ENCODE assay signal across 9 cellular contexts in genomic region chr17:77420476-77420803, GRCh38.
DNase-seq lines count a peak whose midpoint lies in the region; FAIRE-seq and TF ChIP-seq lines count a peak whose summit lies in the region.
"Had no signal": no experiment of that assay in that cellular context is flagged by ENCODE, and none has a peak within 500 bp of the region (broad histone marks: within the 10 kb centered on the region; RNA-seq: fewer than 3 reads in every experiment).

No MANE protein-coding gene starts in this region.

- peak overlapping the region; percentile 64 for H3K27ac ChIP-seq in CD4-positive, alpha-beta memory T cell (ENCODE audit: low read depth, low read length)
- no peak overlapping the region for H3K27ac ChIP-seq in OCI-LY3 (ENCODE audit: low read length)
- H3K27ac ChIP-seq in H1 (ENCODE audit: low read depth, low read length): no peak overlapping the region
- H3K27ac ChIP-seq in osteoblast (ENCODE audit: low read depth, low read length): peak overlapping the region; percentile 80

- peaks cover 12% of the 10 kb centered on the region for H3K36me3 ChIP-seq in CD4-positive, alpha-beta memory T cell (ENCODE audit: insufficient read depth, low read length)
- H3K36me3 ChIP-seq in OCI-LY3 (replicated peaks; ENCODE audit: low read depth, low read length) (no peaks in the 10 kb centered on the region), H1 (ENCODE audit: control insufficient read depth in 2 of 4, insufficient read depth in 4 of 4, low read length in 3 of 4) (no peaks in the 10 kb centered on the region), osteoblast (ENCODE audit: insufficient read depth, low read length) (peaks cover 12% of the 10 kb centered on the region), HAP-1 (replicated peaks) (0 out of 2 replicates have a peak, but pooled peaks cover 3% of the 10 kb centered on the region)

- H3K4me2 ChIP-seq in OCI-LY3 (ENCODE audit: low read length) (peak overlapping the region; percentile 45; the same call in 1 of the 2 replicates), H1 (ENCODE audit: insufficient read depth in 1 of 2, low read depth in 2 of 2, low read length in 2 of 2) (peak overlapping the region; percentile 9 to 58; a peak in 3 of 4 replicates), osteoblast (ENCODE audit: insufficient read depth, low read length) (peak overlapping the region; percentile 49)

- no peak for TF ChIP-seq RAD21 in H1 (IDR thresholded peaks at IDR 0.05 in 1 of 2, conservative IDR thresholded peaks at IDR 0.05 in 1 of 2; ENCODE audit: low read depth in 2 of 2, low read length in 2 of 2)

- TF ChIP-seq CTCF in OCI-LY3 (IDR thresholded peaks at IDR 0.05; ENCODE audit: low read depth, low read length) (no peak), H1 (IDR thresholded peaks at IDR 0.05; ENCODE audit: control extremely low read depth in 1 of 3, insufficient read depth in 1 of 3, low read depth in 1 of 3, low read length in 3 of 3) (no peak), osteoblast (IDR thresholded peaks at IDR 0.05; ENCODE audit: extremely low read depth, low read depth, low read length) (no peak)

- peak overlapping the region; percentile 6; the same call in 1 of the 2 replicates for H2BK20ac ChIP-seq in H1 (ENCODE audit: low read length)

- no peak overlapping the region for H3K4me3 ChIP-seq in CD4-positive, alpha-beta memory T cell (ENCODE audit: low read length in 2 of 2)
- no peak overlapping the region for H3K4me3 ChIP-seq in OCI-LY3 (ENCODE audit: low read length)
- no peak overlapping the region for H3K4me3 ChIP-seq in H1 (ENCODE audit: extremely low read depth in 1 of 4, insufficient read depth in 2 of 4, low read depth in 3 of 4, low read length in 4 of 4)
- no peak overlapping the region for H3K4me3 ChIP-seq in osteoblast (ENCODE audit: insufficient read depth, low read length)
- H3K4me3 ChIP-seq in HAP-1: no peak overlapping the region

- peak overlapping the region; percentile 93 to 96 (median 96) for H3K27ac Mint-ChIP-seq in CD4-positive, alpha-beta memory T cell

- H3K9ac ChIP-seq in OCI-LY3 (ENCODE audit: low read length): no peak overlapping the region
- H3K9ac ChIP-seq in H1 (replicated peaks in 1 of 4; ENCODE audit: extremely low read depth in 1 of 4, low read depth in 3 of 4, low read length in 3 of 4): no peak overlapping the region

- peaks cover 21% of the 10 kb centered on the region for H3K79me1 ChIP-seq in H1 (ENCODE audit: low read depth, low read length)

- H3K27me3 Mint-ChIP-seq in CD4-positive, alpha-beta memory T cell: no peaks in the 10 kb centered on the region

- H3K9me3 Mint-ChIP-seq in CD4-positive, alpha-beta memory T cell: no peaks in the 10 kb centered on the region

- no peak for TF ChIP-seq POLR2A in H1 (IDR thresholded peaks at IDR 0.05; ENCODE audit: control extremely low read depth in 1 of 2, low read depth in 2 of 2, low read length in 2 of 2)

- H3K23me2 ChIP-seq in H1 (ENCODE audit: low read depth, low read length): no peaks in the 10 kb centered on the region

- DNase-seq in CD4-positive, alpha-beta memory T cell: no peak
- no peak for DNase-seq in H1 (ENCODE audit: low read depth in 1 of 2, low spot score in 2 of 2)
- no peak for DNase-seq in osteoblast (ENCODE audit: insufficient read length, low spot score, missing footprints)
- no peak for DNase-seq in activated CD4-positive, CD25-positive, alpha-beta regulatory T cell (lab: John Stamatoyannopoulos, UW)
- DNase-seq in NCI-H748 treated with DMSO at 0.1 percent for 48 hours (lab: John Stamatoyannopoulos, UW): no peak
- DNase-seq in HAP-1 (ENCODE audit: low spot score in 2 of 2): no peak
- no peak for DNase-seq in HK-2 (ENCODE audit: unreplicated experiment)

- H4K91ac ChIP-seq in H1 (replicated peaks; ENCODE audit: insufficient read length, low read length): peak overlapping the region; percentile 14

- peak overlapping the region; percentile 55 for H3K4ac ChIP-seq in H1 (replicated peaks; ENCODE audit: insufficient read length, low read depth, low read length)

- peak overlapping the region; percentile 7 for H4K5ac ChIP-seq in H1 (ENCODE audit: insufficient read length, low read depth, low read length)

- peaks cover 32 to 81% (median 51%) of the 10 kb centered on the region in 4 donors for H3K4me1 Mint-ChIP-seq in CD4-positive, alpha-beta memory T cell

- peak overlapping the region; percentile 97; the same call in 1 of the 2 replicates for H2BK15ac ChIP-seq in H1 (ENCODE audit: low read length)

- POLR2A ChIA-PET in CD4-positive, alpha-beta memory T cell (lab: Charles Lee; ENCODE audit: partially characterized antibody): interaction anchor here (1.0 to 97.0 kb wide), 8 partner anchors 11 to 538 kb away, joined by 3 to 6031 read pairs (median 6); partner anchors contain the start of gene TNRC6C
- POLR2A ChIA-PET in H1 (lab: Charles Lee; ENCODE audit: partially characterized antibody): interaction anchor here (1.1 to 3.5 kb wide), 6 partner anchors 9 to 81 kb away, joined by 3 to 16 read pairs (median 4); no protein-coding TSS in a partner anchor

- H3K27me3 ChIP-seq in CD4-positive, alpha-beta memory T cell (ENCODE audit: insufficient read depth, low read length): no peaks in the 10 kb centered on the region
- H3K27me3 ChIP-seq in OCI-LY3 (ENCODE audit: low read depth, low read length) (peaks cover 15% of the 10 kb centered on the region), H1 (replicated peaks in 1 of 4; ENCODE audit: control insufficient read depth in 3 of 4, extremely low read depth in 1 of 4, insufficient read depth in 3 of 4, low read length in 3 of 4) (no peaks in the 10 kb centered on the region), osteoblast (ENCODE audit: insufficient read depth, low read length) (no peaks in the 10 kb centered on the region), HAP-1 (ENCODE audit: low read depth) (no peaks in the 10 kb centered on the region)

- H4K20me1 ChIP-seq in OCI-LY3 (ENCODE audit: insufficient read depth, low read length) (no peaks in the 10 kb centered on the region), H1 (replicated peaks in 1 of 2; ENCODE audit: control insufficient read depth in 1 of 2, insufficient read depth in 2 of 2, low read length in 2 of 2) (peaks cover 14 to 18% of the 10 kb centered on the region in 2 experiments), osteoblast (ENCODE audit: insufficient read depth, low read length) (peaks cover 86% of the 10 kb centered on the region)

- peak overlapping the region; percentile 71; the same call in 1 of the 2 replicates for H3K18ac ChIP-seq in H1 (ENCODE audit: extremely low read depth, low read length)

- H3K79me2 ChIP-seq in OCI-LY3 (ENCODE audit: low read length) (no peaks in the 10 kb centered on the region), H1 (ENCODE audit: control insufficient read depth in 1 of 2, insufficient read depth in 2 of 2, low read length in 2 of 2) (peaks cover 0 to 63% of the 10 kb centered on the region in 2 experiments; a peak in 2 of 4 replicates), osteoblast (ENCODE audit: insufficient read depth, low read length) (peaks cover 98% of the 10 kb centered on the region)

- in situ Hi-C loops in HAP-1 (cut with MboI; ENCODE audit: low sequenced_read_pairs): no loop called here

- no peak overlapping the region for H3K14ac ChIP-seq in H1 (ENCODE audit: insufficient read length)

- peak overlapping the region; percentile 9 for H2BK120ac ChIP-seq in H1 (replicated peaks; ENCODE audit: low read depth, low read length)

- peak overlapping the region; percentile 97; the same call in 1 of the 2 replicates for H2BK12ac ChIP-seq in H1 (ENCODE audit: low read depth, low read length)

- peak overlapping the region; percentile 95 for H2AK5ac ChIP-seq in H1 (ENCODE audit: low read depth, low read length)

- H3K4me1 ChIP-seq in CD4-positive, alpha-beta memory T cell (ENCODE audit: insufficient read depth, low read length): peaks cover 98% of the 10 kb centered on the region
- peaks cover 7% of the 10 kb centered on the region; the same call in 1 of the 2 replicates for H3K4me1 ChIP-seq in OCI-LY3 (ENCODE audit: low read length)
- peaks cover 7 to 46% (median 36%) of the 10 kb centered on the region in 4 experiments for H3K4me1 ChIP-seq in H1 (replicated peaks in 1 of 4; ENCODE audit: control insufficient read depth in 3 of 4, insufficient read depth in 4 of 4, low read length in 3 of 4)
- H3K4me1 ChIP-seq in osteoblast (ENCODE audit: insufficient read depth, low read length): peaks cover 50% of the 10 kb centered on the region
- no peaks in the 10 kb centered on the region for H3K4me1 ChIP-seq in HAP-1

- peak overlapping the region; percentile 93; the same call in 1 of the 2 replicates for H2BK5ac ChIP-seq in H1 (ENCODE audit: low read depth, low read length)

- no peak for TF ChIP-seq EP300 in H1 (IDR thresholded peaks at IDR 0.05; ENCODE audit: borderline replicate concordance in 1 of 2, low read depth in 2 of 2, low read length in 2 of 2)

- H3K36me3 Mint-ChIP-seq in CD4-positive, alpha-beta memory T cell: peaks cover 0 to 24% of the 10 kb centered on the region in 2 donors

- peak overlapping the region; percentile 72 to 84 (median 78) for H3K4me3 Mint-ChIP-seq in CD4-positive, alpha-beta memory T cell

- no peak for FAIRE-seq in H1 (lab: Jason Lieb, UNC)
- FAIRE-seq: islet of Langerhans had no signal

- CTCF ChIA-PET in CD4-positive, alpha-beta memory T cell (lab: Charles Lee; ENCODE audit: partially characterized antibody): interaction anchor here (1.0 to 6.7 kb wide), 11 partner anchors 8 to 89 kb away, joined by 3 to 48 read pairs (median 12); no protein-coding TSS in a partner anchor
- CTCF ChIA-PET in H1 (lab: Charles Lee; ENCODE audit: partially characterized antibody): interaction anchor here (0.9 to 39.2 kb wide), 6 partner anchors 9 to 74 kb away, joined by 3 to 512 read pairs (median 4); no protein-coding TSS in a partner anchor

- no peak overlapping the region for H4K8ac ChIP-seq in H1 (ENCODE audit: extremely low read depth, insufficient read depth, low read length)

- whole genome bisulfite sequencing in H1 (ENCODE audit: extremely low coverage in 1 of 2, insufficient coverage in 1 of 2, insufficient read length in 1 of 2, insufficient replicate concordance in 2 of 2, low coverage in 1 of 2, low lambda C conversion rate in 2 of 2, missing lambda C conversion rate in 1 of 2), 2 experiments: 85% methylated on average over 5 of the region's 5 CpGs; no CpG with 5 or more reads in 1 of the 2 experiments

- no peak overlapping the region for H3K23ac ChIP-seq in H1 (ENCODE audit: insufficient read length)

- intact Hi-C loops in CD4-positive, alpha-beta memory T cell (cut with micrococcal nuclease): loop anchor here (2.0 kb wide), 1 partner anchor 16 kb away; no protein-coding TSS in a partner anchor

- no peaks in the 10 kb centered on the region for H3K9me3 ChIP-seq in CD4-positive, alpha-beta memory T cell (ENCODE audit: control insufficient read depth in 1 of 2, low read length in 2 of 2)
- no peaks in the 10 kb centered on the region for H3K9me3 ChIP-seq in OCI-LY3 (ENCODE audit: insufficient read depth, low read length)
- H3K9me3 ChIP-seq in H1 (ENCODE audit: insufficient read depth in 2 of 2, low read depth in 1 of 2, low read length in 1 of 2): no peaks in the 10 kb centered on the region
- H3K9me3 ChIP-seq in osteoblast (ENCODE audit: low read depth, low read length): no peaks in the 10 kb centered on the region
- H3K9me3 ChIP-seq in HAP-1: no peaks in the 10 kb centered on the region

- H2AFZ ChIP-seq in OCI-LY3 (ENCODE audit: low read depth, low read length) (no peak overlapping the region), H1 (ENCODE audit: low read length) (no peak overlapping the region), osteoblast (ENCODE audit: low read length) (no peak overlapping the region)

- H3K56ac ChIP-seq in H1 (replicated peaks; ENCODE audit: insufficient read length, low read depth, low read length): no peak overlapping the region

Comparison
In these comparisons a context has a peak if more than half of its experiments do, and no peak if none do; other contexts are left out.
1. H3K27ac ChIP-seq: peak in CD4-positive, alpha-beta memory T cell (single experiment) and osteoblast (single experiment); none in OCI-LY3 (single experiment) and H1 (single experiment).
2. Peak in every context shown above with its lines, with median percentiles within 50 percentile points of each other: H3K4me2 ChIP-seq.